Comparison of ENCODE assay signal across 8 cellular contexts in the genomic region with DNA sequence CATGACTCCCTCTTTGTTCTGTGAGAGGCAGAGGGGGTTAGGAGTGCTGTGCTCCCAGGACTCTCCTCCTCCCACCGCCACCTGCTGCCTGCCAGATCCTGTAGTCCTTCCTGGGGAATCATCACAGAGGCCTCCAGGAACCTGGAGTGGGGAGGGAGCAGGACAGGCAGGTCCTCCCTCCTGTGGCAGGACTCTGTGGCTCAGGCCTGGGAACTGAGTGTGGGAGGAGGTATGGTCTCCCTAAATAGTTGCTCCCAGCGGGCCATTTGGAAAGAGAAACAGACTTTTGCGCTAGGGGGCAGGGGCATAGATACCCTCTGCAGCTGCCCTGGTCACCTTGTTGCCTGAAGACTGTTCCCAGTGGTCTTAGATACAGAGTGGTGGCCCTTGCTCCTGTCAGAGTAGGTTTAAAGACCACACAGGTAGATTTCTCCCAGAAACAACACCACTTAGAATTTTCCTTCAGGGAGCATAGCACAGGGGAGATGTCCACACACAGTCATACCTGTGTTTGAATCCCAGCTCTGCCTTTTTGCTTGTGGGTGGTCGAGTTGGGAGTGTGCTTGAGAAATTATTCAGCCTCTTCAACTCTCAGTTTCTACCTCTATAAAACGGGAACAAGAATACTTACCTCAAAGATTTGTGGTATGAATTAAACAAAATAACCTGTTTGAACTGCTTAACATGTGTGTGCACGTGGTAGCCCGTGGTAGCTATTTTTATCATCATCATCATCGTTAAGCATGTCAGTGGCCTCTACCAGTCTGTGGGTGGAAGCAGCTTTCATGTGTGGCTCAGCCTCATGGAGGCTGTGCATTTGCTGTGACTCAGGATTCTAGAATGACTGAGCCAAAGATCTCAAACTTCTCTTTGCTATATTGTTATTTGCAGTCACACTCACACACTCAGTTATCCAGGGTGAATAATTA. TPM values are rescaled to one million over a fixed set of nuclear protein-coding genes. Genes with fewer than 3 reads are reported as not detected.
DNase-seq lines count a peak whose midpoint lies in the region; ATAC-seq, FAIRE-seq and TF ChIP-seq lines count a peak whose summit lies in the region.

No MANE protein-coding gene starts in this region.

- TF ChIP-seq POLR2A in HepG2 (IDR thresholded peaks at IDR 0.05; ENCODE audit: insufficient read depth in 1 of 2, low read depth in 2 of 2, low read length in 2 of 2) = no peak

- no peak overlapping the region for H3K27ac ChIP-seq in HepG2 (ENCODE audit: extremely low read length, insufficient read depth, low read length)

- no peak overlapping the region for H3K4me3 ChIP-seq in HepG2 (replicated peaks in 1 of 3; ENCODE audit: insufficient read depth in 1 of 3, low read depth in 2 of 3, low read length in 3 of 3)

- no peaks in the 10 kb centered on the region for H4K20me1 ChIP-seq in HepG2 (ENCODE audit: insufficient read depth, low read length)

- no peaks in the 10 kb centered on the region for H3K79me2 ChIP-seq in HepG2 (ENCODE audit: insufficient read depth, low read length)

- H3K36me3 Mint-ChIP-seq in activated naive CD4-positive, alpha-beta T cell treated with anti-CD3 and anti-CD28 coated beads, Interleukin-2, amount 50 U/mL, for 72 hours = peaks cover 7 to 14% of the 10 kb centered on the region in 2 donors
- H3K36me3 Mint-ChIP-seq in stimulated activated naive CD8-positive, alpha-beta T cell treated with anti-CD3 and anti-CD28 coated beads, Interleukin-15, Interleukin-2, amounts not matched to agents 100 ng/mL and 50 ng/mL, for 24 hours (ENCODE audit: low read depth) = peaks cover 29% of the 10 kb centered on the region

- no peaks in the 10 kb centered on the region for H3K27me3 ChIP-seq in HepG2 (ENCODE audit: control insufficient read depth in 1 of 2, insufficient read depth in 2 of 2, low read length in 2 of 2)

- peak; percentile 47 for ATAC-seq in HG02642 (IDR thresholded peaks at IDR 0.05; ENCODE audit: poor library complexity, unreplicated experiment)
- peak; percentile 75 to 84 for ATAC-seq in activated naive CD4-positive, alpha-beta T cell treated with anti-CD3 and anti-CD28 coated beads, Interleukin-2, amount 50 U/mL, for 72 hours
- no peak for ATAC-seq in HepG2

- H3K9ac ChIP-seq in HepG2 (ENCODE audit: insufficient read depth, low read depth, low read length) = no peak overlapping the region

- CTCF ChIA-PET in HepG2 (lab: Yijun Ruan, JAX; ENCODE audit: low intra/inter-chr PET ratio, low total read pairs) = interaction anchor here (1.9 kb wide), 1 partner anchor 76 kb away, joined by 8 read pairs; no protein-coding TSS in a partner anchor

- DNase-seq in GM13976 (ENCODE audit: low spot score) (peak; percentile 81), RKO (ENCODE audit: low spot score) (peak; percentile 67), HepG2 (ENCODE audit: low spot score) (no peak), G401 (ENCODE audit: low spot score) (no peak), H4 (ENCODE audit: low spot score) (no peak)
- peak; percentile 68 to 77 for DNase-seq in activated naive CD4-positive, alpha-beta T cell treated with anti-CD3 and anti-CD28 coated beads, Interleukin-2, amount 50 U/mL, for 72 hours (ENCODE audit: low spot score in 2 of 2)

- TF ChIP-seq RAD21 in HepG2 (CRISPR knock-in tag; IDR thresholded peaks at IDR 0.05) = no peak

- H3K4me1 Mint-ChIP-seq in stimulated activated naive CD8-positive, alpha-beta T cell treated with anti-CD3 and anti-CD28 coated beads, Interleukin-15, Interleukin-2, amounts not matched to agents 100 ng/mL and 50 ng/mL, for 24 hours (ENCODE audit: low read depth) = peaks cover 100% of the 10 kb centered on the region

- H3K4me1 ChIP-seq in HepG2 (ENCODE audit: insufficient read depth, low read length) = peaks cover 75% of the 10 kb centered on the region

- H3K36me3 ChIP-seq in HepG2 (replicated peaks in 1 of 2; ENCODE audit: control insufficient read depth in 1 of 2, insufficient read depth in 2 of 2, low read length in 2 of 2) = no peaks in the 10 kb centered on the region; a peak in 1 of 5 replicates

- WGBS in HepG2 (ENCODE audit: low lambda C conversion rate) = 89% methylated on average over 6 of the region's 8 CpGs

- TF ChIP-seq CTCF in GM13976 (IDR thresholded peaks at IDR 0.05; ENCODE audit: borderline replicate concordance, control extremely low read depth, extremely low read depth, insufficient read depth, missing control alignments) (no peak), HepG2 (CRISPR knock-in tag; IDR thresholded peaks at IDR 0.05) (no peak)

- in situ Hi-C loops in GM13976 (cut with MboI; ENCODE audit: low sequenced_read_pairs, unreplicated experiment) (no loop called here), HepG2 (cut with HindIII; ENCODE audit: extremely low pct_ligation_motif_present, low pct_unique_long_range_greater_than_20kb) (loop anchor here (10.0 kb wide), 1 partner anchor 70 kb away; a partner anchor contains a TSS), G401 (cut with HindIII; ENCODE audit: low sequenced_read_pairs) (no loop called here)

- H3K27me3 Mint-ChIP-seq in stimulated activated naive CD8-positive, alpha-beta T cell treated with anti-CD3 and anti-CD28 coated beads, Interleukin-15, Interleukin-2, amounts not matched to agents 100 ng/mL and 50 ng/mL, for 24 hours = no peaks in the 10 kb centered on the region

- no peak overlapping the region for H2AFZ ChIP-seq in HepG2 (ENCODE audit: low read length)

- peak overlapping the region; percentile 96 to 100 for H3K27ac Mint-ChIP-seq in activated naive CD4-positive, alpha-beta T cell treated with anti-CD3 and anti-CD28 coated beads, Interleukin-2, amount 50 U/mL, for 72 hours
- H3K27ac Mint-ChIP-seq in stimulated activated naive CD8-positive, alpha-beta T cell treated with anti-CD3 and anti-CD28 coated beads, Interleukin-15, Interleukin-2, amounts not matched to agents 100 ng/mL and 50 ng/mL, for 24 hours = peak overlapping the region; percentile 92

- H3K9me3 Mint-ChIP-seq in activated naive CD4-positive, alpha-beta T cell treated with anti-CD3 and anti-CD28 coated beads, Interleukin-2, amount 50 U/mL, for 72 hours = peaks cover 0 to 2% of the 10 kb centered on the region in 2 donors
- no peaks in the 10 kb centered on the region for H3K9me3 Mint-ChIP-seq in stimulated activated naive CD8-positive, alpha-beta T cell treated with anti-CD3 and anti-CD28 coated beads, Interleukin-15, Interleukin-2, amounts not matched to agents 100 ng/mL and 50 ng/mL, for 24 hours

- H3K4me3 Mint-ChIP-seq in stimulated activated naive CD8-positive, alpha-beta T cell treated with anti-CD3 and anti-CD28 coated beads, Interleukin-15, Interleukin-2, amounts not matched to agents 100 ng/mL and 50 ng/mL, for 24 hours = peak overlapping the region; percentile 78

- BruUV-seq in HepG2 (replicated peaks; lab: Mats Ljungman, UMichigan) = no TSS peak

- H3K9me3 ChIP-seq in HepG2 (ENCODE audit: low read length) = no peaks in the 10 kb centered on the region

- TF ChIP-seq EP300 in HepG2 (IDR thresholded peaks at IDR 0.05; ENCODE audit: low read depth in 2 of 2, low read length in 2 of 2) (no peak), HepG2 (CRISPR knock-in tag; IDR thresholded peaks at IDR 0.05; ENCODE audit: borderline replicate concordance) (no peak)

- intact Hi-C loops in HepG2 (cut with micrococcal nuclease; ENCODE audit: unreplicated experiment) = no loop called here

- no peak for FAIRE-seq in HepG2 (lab: Jason Lieb, UNC)

- H3K4me2 ChIP-seq in HepG2 (ENCODE audit: low read depth, low read length) = no peak overlapping the region

- POLR2A ChIA-PET in HepG2 (lab: Yijun Ruan, JAX) = interaction anchor here (1.7 to 6.7 kb wide), 2 partner anchors 42 to 73 kb away, joined by 7 to 86 read pairs; no protein-coding TSS in a partner anchor

TF ChIP-seq in HepG2, 621 proteins besides CTCF, POLR2A, EP300 and RAD21:
- peak; percentile 90 for TF ChIP-seq ZNF263 (CRISPR knock-in tag; IDR thresholded peaks at IDR 0.05)
- TF ChIP-seq CENPX (CRISPR knock-in tag; IDR thresholded peaks at IDR 0.05) = no peak
TF ChIP-seq in HepG2: peak in this region for 1.

RNA-seq across cellular contexts. Expression of a gene that starts 55.8 kb away (rescaled TPM):
- 1 to 10 TPM; 3.1 to 5.5 TPM for total RNA-seq in activated naive CD4-positive, alpha-beta T cell treated with anti-CD3 and anti-CD28 coated beads, Interleukin-2, amount 50 U/mL, for 72 hours
- 4.0 and 7.1 TPM in 2 replicates for total RNA-seq in HepG2 (2016; rRNA removed; fragmentation: Illumina TruSeq; extraction: Trizol)
- total RNA-seq in HepG2 (2016; cell fraction: cytosol; rRNA removed; fragmentation: Illumina TruSeq; extraction: Trizol; ENCODE audit: low read depth) = 1.7 and 1.8 TPM in 2 replicates
- total RNA-seq in HepG2 (2016; cell fraction: insoluble cytoplasmic fraction; rRNA removed; fragmentation: Illumina TruSeq; extraction: Trizol) = 2.8 and 7.3 TPM in 2 replicates
- 4.9 and 5.0 TPM in 2 replicates for total RNA-seq in HepG2 (2016; cell fraction: membrane; rRNA removed; fragmentation: Illumina TruSeq; extraction: Trizol)
- total RNA-seq in HepG2 (2016; cell fraction: nucleus; rRNA removed; fragmentation: Illumina TruSeq; extraction: Trizol) = 9.2 and 10.1 TPM in 2 replicates
- polyA plus RNA-seq in HepG2 (2011; rRNA removed) = 15.1 and 17.1 TPM in 2 replicates
- 9.8 and 10.8 TPM in 2 replicates for polyA plus RNA-seq in HepG2 (2011; cell fraction: cytosol; rRNA removed)
- polyA plus RNA-seq in HepG2 (2011; cell fraction: nucleus; rRNA removed) = 31.0 and 32.0 TPM in 2 replicates
- 4.3 and 4.5 TPM in 2 replicates for polyA plus RNA-seq in HepG2 (2012)
- polyA plus RNA-seq in HepG2 (2016; cell fraction: cytosol; fragmentation: Illumina TruSeq; extraction: Trizol; ENCODE audit: low read depth) = 1.2 and 1.3 TPM in 2 replicates
- polyA plus RNA-seq in HepG2 (2016; cell fraction: insoluble cytoplasmic fraction; fragmentation: Illumina TruSeq; extraction: Trizol; ENCODE audit: low read depth) = 3.2 and 3.9 TPM in 2 replicates
- 2.6 TPM in 2 replicates for polyA plus RNA-seq in HepG2 (2016; cell fraction: membrane; fragmentation: Illumina TruSeq; extraction: Trizol; ENCODE audit: low read depth)
- 16.4 and 21.5 TPM in 2 replicates for polyA plus RNA-seq in HepG2 (2016; cell fraction: nucleus; fragmentation: Illumina TruSeq; extraction: Trizol; ENCODE audit: insufficient read depth, low read depth)
- polyA minus RNA-seq in HepG2 (2011; rRNA and poly(A)+ RNA removed; ENCODE audit: low replicate concordance) = 40.2 and 159 TPM in 2 replicates
- 4.4 and 5.1 TPM in 2 replicates for polyA minus RNA-seq in HepG2 (2011; cell fraction: cytosol; rRNA and poly(A)+ RNA removed)
- 10.6 and 10.7 TPM in 2 replicates for polyA minus RNA-seq in HepG2 (2011; cell fraction: nucleus; rRNA and poly(A)+ RNA removed)
- 5.3 and 5.4 TPM in 2 replicates for total RNA-seq in G401 (2014; rRNA removed; shearing (Covaris generic))
- total RNA-seq in H4 (2014; rRNA removed; shearing (Covaris generic)) = 6.9 and 9.6 TPM in 2 replicates

Comparison
In these comparisons a context has a peak if more than half of its experiments do, and no peak if none do; other contexts are left out.
1. DNase-seq: peak in GM13976 (single experiment), RKO (single experiment) and activated naive CD4-positive, alpha-beta T cell treated with anti-CD3 and anti-CD28 coated beads, Interleukin-2, amount 50 U/mL, for 72 hours (2 of 2); none in HepG2 (single experiment), G401 (single experiment) and H4 (single experiment).